In genomic region chr2:109513749-109514588, GRCh38 we compare ENCODE assay signal across 9 cellular contexts.
DNase-seq lines count a peak whose midpoint lies in the region; ATAC-seq lines count a peak whose summit lies in the region.
"Had no signal": no experiment of that assay in that cellular context is flagged by ENCODE, and none has a peak within 500 bp of the region (broad histone marks: within the 10 kb centered on the region; RNA-seq: fewer than 3 reads in every experiment).

No MANE protein-coding gene starts in this region.

- no peaks in the 10 kb centered on the region for H3K36me3 Mint-ChIP-seq in activated CD4-positive, alpha-beta T cell treated with anti-CD3 and anti-CD28 coated beads, Interleukin-2, amount 10 ng/mL, durations not matched to agents 24 days and 14 days (ENCODE audit: low read depth)

- H3K27ac ChIP-seq in right cardiac atrium (ENCODE audit: low read length), result peak overlapping the region; percentile 10
- H3K27ac ChIP-seq: C4-2B had no signal

- H3K27me3 Mint-ChIP-seq in activated CD4-positive, alpha-beta T cell treated with anti-CD3 and anti-CD28 coated beads, Interleukin-2, amount 10 ng/mL, durations not matched to agents 24 days and 14 days, result no peaks in the 10 kb centered on the region

- intact Hi-C loops in activated CD4-positive, alpha-beta T cell treated with anti-CD3 and anti-CD28 coated beads, Interleukin-2, amount 10 ng/mL, durations not matched to agents 24 days and 14 days (cut with micrococcal nuclease), result loop anchor here (5.0 kb wide), 1 partner anchor 372 kb away; no protein-coding TSS in a partner anchor
- intact Hi-C loops in right cardiac atrium (cut with DNase I), result loop anchor here in 2 of 4 donors (5.0 to 10.0 kb wide), 2 partner anchors 387 to 589 kb away; partner anchors contain the start of gene SH3RF3 (in 2 of the 2)

- H3K4me1 Mint-ChIP-seq in activated CD4-positive, alpha-beta T cell treated with anti-CD3 and anti-CD28 coated beads, Interleukin-2, amount 10 ng/mL, durations not matched to agents 24 days and 14 days, result no peaks in the 10 kb centered on the region

- no peaks in the 10 kb centered on the region for H3K4me1 ChIP-seq in right cardiac atrium (ENCODE audit: control insufficient read depth, insufficient read depth, low read length)

- H3K9me3 Mint-ChIP-seq in activated CD4-positive, alpha-beta T cell treated with anti-CD3 and anti-CD28 coated beads, Interleukin-2, amount 10 ng/mL, durations not matched to agents 24 days and 14 days, result no peaks in the 10 kb centered on the region

- no peaks in the 10 kb centered on the region for H3K27me3 ChIP-seq in right cardiac atrium (ENCODE audit: control insufficient read depth, insufficient read depth)

- no peak overlapping the region for H3K27ac Mint-ChIP-seq in activated CD4-positive, alpha-beta T cell treated with anti-CD3 and anti-CD28 coated beads, Interleukin-2, amount 10 ng/mL, durations not matched to agents 24 days and 14 days

- DNase-seq in activated CD4-positive, alpha-beta T cell treated with anti-CD3 and anti-CD28 coated beads for 48 hours, result peak; percentile 17
- DNase-seq in activated CD4-positive, alpha-beta T cell treated with anti-CD3 and anti-CD28 coated beads, Interleukin-2, amount 10 ng/mL, durations not matched to agents 24 days and 14 days, result no peak
- DNase-seq in T1000 (lab: John Stamatoyannopoulos, UW), result peak; percentile 15
- peak; percentile 45 to 78 (median 69) for DNase-seq in right cardiac atrium
- peak; percentile 77 for DNase-seq in superior temporal gyrus (ENCODE audit: extremely low spot score)
- no peak for DNase-seq in D341Med (ENCODE audit: low spot score)
- DNase-seq in CD1c-positive myeloid dendritic cell (ENCODE audit: extremely low spot score), result no peak

- ATAC-seq in HG02870 (IDR thresholded peaks at IDR 0.05; ENCODE audit: unreplicated experiment) (peak; percentile 76), right cardiac atrium (peak; percentile 23 to 65)

- no peaks in the 10 kb centered on the region for H3K9me3 ChIP-seq in right cardiac atrium (ENCODE audit: control insufficient read depth, low read length)

- WGBS in right cardiac atrium, result 63% methylated on average over 20 of the region's 20 CpGs

- H3K4me3 Mint-ChIP-seq in activated CD4-positive, alpha-beta T cell treated with anti-CD3 and anti-CD28 coated beads, Interleukin-2, amount 10 ng/mL, durations not matched to agents 24 days and 14 days, result no peak overlapping the region

- no peak overlapping the region for H3K4me3 ChIP-seq in right cardiac atrium (ENCODE audit: low read length)

Comparison
In these comparisons a context has a peak if more than half of its experiments do, and no peak if none do; other contexts are left out.
1. DNase-seq: peak in activated CD4-positive, alpha-beta T cell treated with anti-CD3 and anti-CD28 coated beads for 48 hours (single experiment), T1000 (single experiment), right cardiac atrium (3 of 3) and superior temporal gyrus (single experiment); none in activated CD4-positive, alpha-beta T cell treated with anti-CD3 and anti-CD28 coated beads, Interleukin-2, amount 10 ng/mL, durations not matched to agents 24 days and 14 days (single experiment), D341Med (single experiment) and CD1c-positive myeloid dendritic cell (single experiment).